ENCODE assay signal across 1 cellular context in genomic region chr1:224113918-224114786, GRCh38.
A peak's percentile ranks its signal among the peaks of the same experiment; 100 is the strongest.
TF ChIP-seq lines count a peak whose summit lies in the region.

TSS of gene FBXO28 (plus strand) at chr1:224114111. CDS start at chr1:224114130, 19 bp downstream.

TF ChIP-seq in GM12878, 131 proteins besides CTCF, POLR2A, EP300 and RAD21 (continued from another document and continues in another):
- no peak for TF ChIP-seq MYC (IDR thresholded peaks at IDR 0.05; ENCODE audit: insufficient read depth, insufficient read length, insufficient replicate concordance, low read length, severe bottlenecking)
- TF ChIP-seq TAF1 (IDR thresholded peaks at IDR 0.05; ENCODE audit: borderline replicate concordance, low read depth, low read length): peak; percentile 100
- TF ChIP-seq BACH1 (IDR thresholded peaks at IDR 0.05; ENCODE audit: borderline replicate concordance): no peak
- no peak for TF ChIP-seq STAT3 (IDR thresholded peaks at IDR 0.05; ENCODE audit: low read depth, low read length)
- peak; percentile 97 for TF ChIP-seq GABPA (IDR thresholded peaks at IDR 0.05; ENCODE audit: low read depth)
- peak; percentile 85 for TF ChIP-seq ZBTB11 (CRISPR knock-in tag; IDR thresholded peaks at IDR 0.05)
- TF ChIP-seq CHD1 (IDR thresholded peaks at IDR 0.05; ENCODE audit: low read depth, low read length): no peak
- 0 out of 2 replicates have a peak, but pooled peaks have one; percentile 29 for TF ChIP-seq NR2C1 (IDR thresholded peaks at IDR 0.05)
- no peak for TF ChIP-seq KDM1A (IDR thresholded peaks at IDR 0.05; ENCODE audit: borderline replicate concordance)
- no peak for TF ChIP-seq SIN3A (IDR thresholded peaks at IDR 0.05; ENCODE audit: low read depth, low read length)
- no peak for TF ChIP-seq NFXL1 (IDR thresholded peaks at IDR 0.05; ENCODE audit: borderline replicate concordance)
- TF ChIP-seq SMARCA5 (IDR thresholded peaks at IDR 0.05): 0 out of 2 replicates have a peak, but pooled peaks have one; percentile 50
- TF ChIP-seq ASH2L (IDR thresholded peaks at IDR 0.05; ENCODE audit: borderline replicate concordance, low read depth): peak; percentile 95; the same call in 1 of the 2 replicates
- peak; percentile 78 for TF ChIP-seq NKRF (conservative IDR thresholded peaks at IDR 0.05)
- TF ChIP-seq ZNF384 (IDR thresholded peaks at IDR 0.05; ENCODE audit: borderline replicate concordance, low read depth, low read length): no peak
- TF ChIP-seq RELA (IDR thresholded peaks at IDR 0.05; ENCODE audit: borderline replicate concordance, partially characterized antibody): peak; percentile 31
- no peak for TF ChIP-seq SUPT20H (IDR thresholded peaks at IDR 0.05; ENCODE audit: borderline replicate concordance, control insufficient read depth, low read depth, low read length)
- peak; percentile 58 for TF ChIP-seq LARP7 (IDR thresholded peaks at IDR 0.05)
- no peak for TF ChIP-seq FOXK2 (IDR thresholded peaks at IDR 0.05)
- TF ChIP-seq TBL1XR1 (IDR thresholded peaks at IDR 0.05; ENCODE audit: low read depth, low read length): 0 out of 2 replicates have a peak, but pooled peaks have one; percentile 65
- TF ChIP-seq KLF5 (IDR thresholded peaks at IDR 0.05; ENCODE audit: partially characterized antibody): peak; percentile 33
- TF ChIP-seq KAT2A (conservative IDR thresholded peaks at IDR 0.05; ENCODE audit: control insufficient read depth, low read depth, low read length): no peak
- TF ChIP-seq ATF2 (IDR thresholded peaks at IDR 0.05; ENCODE audit: low read length): no peak
- TF ChIP-seq MLLT1 (IDR thresholded peaks at IDR 0.05): no peak
- TF ChIP-seq JUND (IDR thresholded peaks at IDR 0.05; ENCODE audit: low read depth, low read length): no peak
- TF ChIP-seq TCF12 (IDR thresholded peaks at IDR 0.05; ENCODE audit: low read depth, low read length): 0 out of 2 replicates have a peak, but pooled peaks have one; percentile 54
- peak; percentile 34 to 70; a peak in 1 of 3 replicates for TF ChIP-seq EGR1 (IDR thresholded peaks at IDR 0.05; ENCODE audit: borderline replicate concordance in 1 of 2, low read depth in 2 of 2, low read length in 2 of 2)
- TF ChIP-seq IRF5 (IDR thresholded peaks at IDR 0.05; ENCODE audit: borderline replicate concordance): no peak
- TF ChIP-seq MEF2A (IDR thresholded peaks at IDR 0.05; ENCODE audit: insufficient read depth, low read depth, low read length): 0 out of 2 replicates have a peak, but pooled peaks have one; percentile 41
- TF ChIP-seq HCFC1 (IDR thresholded peaks at IDR 0.05; ENCODE audit: low read length): peak; percentile 78
- TF ChIP-seq SP1 (IDR thresholded peaks at IDR 0.05; ENCODE audit: low read depth, low read length): no peak
- peak; percentile 100 for TF ChIP-seq YY1 (IDR thresholded peaks at IDR 0.05; ENCODE audit: low read depth, low read length)
- no peak for TF ChIP-seq ZSCAN29 (IDR thresholded peaks at IDR 0.05)
- 0 out of 2 replicates have a peak, but pooled peaks have one; percentile 37 for TF ChIP-seq REST (IDR thresholded peaks at IDR 0.05; ENCODE audit: low read depth, low read length)
- TF ChIP-seq PML (IDR thresholded peaks at IDR 0.05; ENCODE audit: low read length): peak; percentile 94
- 0 out of 2 replicates have a peak, but pooled peaks have one; percentile 59 for TF ChIP-seq CHD2 (IDR thresholded peaks at IDR 0.05; ENCODE audit: borderline replicate concordance, low read depth, low read length)
- no peak for TF ChIP-seq HSF1 (IDR thresholded peaks at IDR 0.05; ENCODE audit: low read depth, low read length)
- TF ChIP-seq PKNOX1 (IDR thresholded peaks at IDR 0.05): peak; percentile 44; the same call in 1 of the 2 replicates
- peak; percentile 66 for TF ChIP-seq RUNX3 (IDR thresholded peaks at IDR 0.05; ENCODE audit: low read length)
- peak; percentile 93 for TF ChIP-seq POU2F2 (IDR thresholded peaks at IDR 0.05; ENCODE audit: borderline replicate concordance, low read depth, low read length)
- TF ChIP-seq CEBPZ (IDR thresholded peaks at IDR 0.05; ENCODE audit: low read depth, low read length): no peak
- TF ChIP-seq HDAC2 (IDR thresholded peaks at IDR 0.05): no peak
- TF ChIP-seq SUZ12 (IDR thresholded peaks at IDR 0.05; ENCODE audit: unreplicated experiment): no peak
